In genomic region chr2:161371869-161372268, GRCh38 we compare ENCODE assay signal across 16 cellular contexts. TPM values are rescaled to one million over a fixed set of nuclear protein-coding genes. Genes with fewer than 3 reads are reported as not detected.
"Had no signal": no experiment of that assay in that cellular context is flagged by ENCODE, and none has a peak within 500 bp of the region (broad histone marks: within the 10 kb centered on the region; RNA-seq: fewer than 3 reads in every experiment).

No MANE protein-coding gene starts in this region.

- H3K9me3 Mint-ChIP-seq: activated T-helper 1 cell treated with anti-CD3 and anti-CD28 coated beads, Interleukin-12 subunit alpha, Interleukin-12 subunit beta, Interleukin-2, Interleukin-4 antibody, amounts not matched to agents 30 ng/mL and 10 ng/mL and 1 ng/mL, durations not matched to agents 14 hours and 24 hours and 36 hours; mesothelial cell of epicardium; nephron progenitor cell had no signal

- H3K9me3 ChIP-seq: breast epithelium, heart right ventricle, lower lobe of right lung, thoracic aorta had no signal

- H3K4me1 Mint-ChIP-seq: nephron progenitor cell had no signal

- H3K27me3 ChIP-seq: breast epithelium, heart right ventricle had no signal

- H3K27ac Mint-ChIP-seq: activated T-helper 1 cell treated with anti-CD3 and anti-CD28 coated beads, Interleukin-12 subunit alpha, Interleukin-12 subunit beta, Interleukin-2, Interleukin-4 antibody, amounts not matched to agents 30 ng/mL and 10 ng/mL and 1 ng/mL, durations not matched to agents 14 hours and 24 hours and 36 hours; mesothelial cell of epicardium; nephron progenitor cell had no signal

- H3K27ac ChIP-seq: breast epithelium, heart right ventricle, lower lobe of right lung, thoracic aorta had no signal

- H3K4me3 Mint-ChIP-seq: activated T-helper 1 cell treated with anti-CD3 and anti-CD28 coated beads, Interleukin-12 subunit alpha, Interleukin-12 subunit beta, Interleukin-2, Interleukin-4 antibody, amounts not matched to agents 30 ng/mL and 10 ng/mL and 1 ng/mL, durations not matched to agents 14 hours and 24 hours and 36 hours; mesothelial cell of epicardium; nephron progenitor cell had no signal

- H3K4me1 ChIP-seq: breast epithelium, heart right ventricle, lower lobe of right lung had no signal

- H3K4me3 ChIP-seq: breast epithelium, heart right ventricle, lower lobe of right lung, thoracic aorta had no signal

- ATAC-seq: activated CD4-positive, CD25-positive, alpha-beta regulatory T cell treated with anti-CD3 and anti-CD28 coated beads, Interleukin-2, amount 50 U/mL, for 24 hours; heart right ventricle; left cardiac atrium; lower lobe of right lung had no signal

- DNase-seq: activated CD4-positive, alpha-beta T cell treated with anti-CD3 and anti-CD28 coated beads, Interleukin-2, amount 50 U/mL, for 1 hour; activated CD8-positive, alpha-beta memory T cell treated with anti-CD3 and anti-CD28 coated beads for 24 hours; activated naive CD4-positive, alpha-beta T cell; anterior cingulate cortex; heart right ventricle; left cardiac atrium; lower lobe of right lung; nephron progenitor cell; stimulated activated CD4-positive, alpha-beta T cell treated with anti-CD3 and anti-CD28 coated beads, Interleukin-1b, Interleukin-23, amount 100 ng/mL, for 48 hours had no signal

RNA-seq across cellular contexts. Expression of gene TBR1, which starts 44.2 kb away (rescaled TPM):
- total RNA-seq: activated T-helper 1 cell treated with anti-CD3 and anti-CD28 coated beads, Interleukin-12 subunit alpha, Interleukin-12 subunit beta, Interleukin-2, Interleukin-4 antibody, amounts not matched to agents 30 ng/mL and 10 ng/mL and 1 ng/mL, durations not matched to agents 14 hours and 24 hours and 36 hours; epithelial cell of proximal tubule; heart right ventricle; left cardiac atrium; lower lobe of right lung; thoracic aorta; ureter had no signal
- polyA plus RNA-seq: heart right ventricle had no signal
